ENCODE assay signal across 33 cellular contexts in the genomic region with DNA sequence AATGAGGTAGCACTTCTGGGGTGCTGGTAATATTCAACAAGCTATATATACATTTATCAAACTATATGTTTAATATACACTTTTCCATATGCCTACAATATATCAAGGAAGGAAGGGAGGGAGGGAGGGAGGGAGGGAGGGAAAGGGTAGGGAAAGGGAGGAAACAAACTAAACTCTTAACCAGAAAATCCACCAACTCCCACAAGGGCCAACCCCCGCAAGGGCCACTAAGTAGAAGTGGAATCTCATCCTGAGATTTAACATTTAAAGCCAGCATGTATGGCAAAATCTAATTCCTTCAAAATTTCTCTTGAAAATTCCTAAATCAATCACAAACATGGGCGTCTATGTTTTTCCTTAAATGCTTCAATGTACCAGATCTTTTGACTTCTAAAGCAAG.
"Had no signal": no experiment of that assay in that cellular context is flagged by ENCODE, and none has a peak within 500 bp of the region (broad histone marks: within the 10 kb centered on the region; RNA-seq: fewer than 3 reads in every experiment).

No MANE protein-coding gene starts in this region.

- H3K36me3 ChIP-seq: MG63 had no signal

- H3K27me3 ChIP-seq: MG63 had no signal

- H3K4me3 ChIP-seq: MG63 had no signal

- H3K9ac ChIP-seq: KMS-11 had no signal

- H3K9me3 ChIP-seq: MG63 had no signal

- H3K27ac ChIP-seq: KMS-11 had no signal

- DNase-seq: Karpas-422, Kasumi-1, MG63, MM.1S, MV-4-11, NCI-H1048, NCI-H1092, NCI-H1092 treated with DMSO at 0.1 percent for 48 hours, NCI-H1105, NCI-H1105 treated with DMSO at 0.1 percent for 48 hours, NCI-H1417, NCI-H1417 treated with DMSO at 0.1 percent for 48 hours, NCI-H1436, NCI-H1436 treated with DMSO at 0.1 percent for 48 hours, NCI-H146, NCI-H1694, NCI-H1694 treated with DMSO at 0.1 percent for 48 hours, NCI-H187, NCI-H187 treated with DMSO at 0.1 percent for 48 hours, NCI-H1930, NCI-H2029, NCI-H2029 treated with DMSO at 0.1 percent for 48 hours, NCI-H2081, NCI-H2081 treated with DMSO at 0.1 percent for 48 hours, NCI-H2107, NCI-H2171, NCI-H2171 treated with DMSO at 0.1 percent for 48 hours, NCI-H2227 treated with DMSO at 0.1 percent for 48 hours, NCI-H345, NCI-H446, NCI-H446 treated with DMSO at 0.1 percent for 48 hours, NCI-H510A had no signal

- H3K4me2 ChIP-seq: KMS-11 had no signal
